In genomic region chr4:51851090-51851936, GRCh38 we compare ENCODE assay signal across 17 cellular contexts. TPM values are rescaled to one million over a fixed set of nuclear protein-coding genes. Genes with fewer than 3 reads are reported as not detected.
DNase-seq lines count a peak whose midpoint lies in the region; ATAC-seq and TF ChIP-seq lines count a peak whose summit lies in the region.
"Had no signal": no experiment of that assay in that cellular context is flagged by ENCODE, and none has a peak within 500 bp of the region (broad histone marks: within the 10 kb centered on the region; RNA-seq: fewer than 3 reads in every experiment).

No MANE protein-coding gene starts in this region.

- TF ChIP-seq POLR2A in gastrocnemius medialis (IDR thresholded peaks at IDR 0.05) = no peak

- TF ChIP-seq CTCF in CD4-positive, alpha-beta T cell (IDR thresholded peaks at IDR 0.05) = no peak
- no peak for TF ChIP-seq CTCF in GM23338 (conservative IDR thresholded peaks at IDR 0.05; ENCODE audit: low read depth in 2 of 2)
- no peak for TF ChIP-seq CTCF in WTC11 (IDR thresholded peaks at IDR 0.05)
- TF ChIP-seq CTCF in gastrocnemius medialis (IDR thresholded peaks at IDR 0.05 in 4 of 5, conservative IDR thresholded peaks at IDR 0.05 in 1 of 5) = no peak

- H3K4me3 ChIP-seq in GM23338 (no peak overlapping the region), gastrocnemius medialis (no peak overlapping the region)
- no peak overlapping the region for H3K4me3 ChIP-seq in naive thymus-derived CD4-positive, alpha-beta T cell (ENCODE audit: low read length)

- H3K36me3 ChIP-seq in GM23338 (ENCODE audit: insufficient read depth) (no peaks in the 10 kb centered on the region), gastrocnemius medialis (no peaks in the 10 kb centered on the region)
- H3K36me3 ChIP-seq in naive thymus-derived CD4-positive, alpha-beta T cell (ENCODE audit: control insufficient read depth in 2 of 3, insufficient read depth in 3 of 3, low read length in 3 of 3) = no peaks in the 10 kb centered on the region

- 0 out of 2 replicates have a peak overlapping the region, but pooled peaks have one; percentile 46 for H3K4me2 ChIP-seq in GM23338

- no peaks in the 10 kb centered on the region for H3K27me3 Mint-ChIP-seq in CD4-positive, alpha-beta T cell
- peaks cover 3% of the 10 kb centered on the region for H3K27me3 Mint-ChIP-seq in GM23338 (ENCODE audit: insufficient read depth, low read depth, poor library complexity)
- no peaks in the 10 kb centered on the region for H3K27me3 Mint-ChIP-seq in WTC11 (ENCODE audit: low read depth)
- H3K27me3 Mint-ChIP-seq in naive thymus-derived CD4-positive, alpha-beta T cell = no peaks in the 10 kb centered on the region
- H3K27me3 Mint-ChIP-seq: activated CD4-positive, alpha-beta T cell treated with anti-CD3 and anti-CD28 coated beads, Interleukin-2, amount 10 ng/mL, durations not matched to agents 7 days and 5 days; B cell had no signal

- H3F3A ChIP-seq in GM23338 (replicated peaks; ENCODE audit: low read depth) = no peaks in the 10 kb centered on the region

- H3K27ac Mint-ChIP-seq in CD4-positive, alpha-beta T cell = peak overlapping the region; percentile 24
- H3K27ac Mint-ChIP-seq in GM23338 = peak overlapping the region; percentile 42
- no peak overlapping the region for H3K27ac Mint-ChIP-seq in WTC11
- peak overlapping the region in 5 of 9 donors; percentile 16 to 80 (median 48) for H3K27ac Mint-ChIP-seq in naive thymus-derived CD4-positive, alpha-beta T cell
- H3K27ac Mint-ChIP-seq: activated CD4-positive, alpha-beta T cell treated with anti-CD3 and anti-CD28 coated beads, Interleukin-2, amount 10 ng/mL, durations not matched to agents 7 days and 5 days; B cell had no signal

- H3K9me2 ChIP-seq in GM23338 (ENCODE audit: insufficient read depth) = no peaks in the 10 kb centered on the region

- peaks cover 5% of the 10 kb centered on the region for H3K36me3 Mint-ChIP-seq in CD4-positive, alpha-beta T cell (ENCODE audit: low read depth)
- H3K36me3 Mint-ChIP-seq in GM23338 (ENCODE audit: low read depth) = no peaks in the 10 kb centered on the region; the same call in 2 of the 3 replicates
- no peaks in the 10 kb centered on the region for H3K36me3 Mint-ChIP-seq in WTC11
- peaks cover 0 to 14% (median 0%) of the 10 kb centered on the region in 5 donors for H3K36me3 Mint-ChIP-seq in naive thymus-derived CD4-positive, alpha-beta T cell

- no peaks in the 10 kb centered on the region for H3K27me3 ChIP-seq in CD4-positive, alpha-beta T cell (ENCODE audit: control insufficient read depth, insufficient read depth, low read length)
- H3K27me3 ChIP-seq in GM23338 (ENCODE audit: insufficient read depth) (no peaks in the 10 kb centered on the region), gastrocnemius medialis (no peaks in the 10 kb centered on the region)
- no peaks in the 10 kb centered on the region for H3K27me3 ChIP-seq in naive thymus-derived CD4-positive, alpha-beta T cell (ENCODE audit: control insufficient read depth in 2 of 2, insufficient read depth in 2 of 2, low read length in 2 of 2)

- peaks cover 21% of the 10 kb centered on the region for H4K20me1 ChIP-seq in GM23338 (replicated peaks; ENCODE audit: insufficient read depth)

- POLR2A ChIA-PET in CD4-positive, alpha-beta T cell (lab: Charles Lee) = interaction anchor here (1.0 to 1.3 kb wide), 3 partner anchors 9 to 861 kb away, joined by 3 to 5 read pairs (median 4); partner anchors contain the start of gene DCUN1D4
- POLR2A ChIA-PET in WTC11 (lab: Charles Lee) = interaction anchor here (0.9 kb wide), 1 partner anchor 9 kb away, joined by 4 read pairs; the partner anchor contains the start of gene DCUN1D4
- POLR2A ChIA-PET in naive thymus-derived CD4-positive, alpha-beta T cell (lab: Charles Lee) = interaction anchor here (1.4 kb wide), 1 partner anchor 9 kb away, joined by 4 read pairs; the partner anchor contains the start of gene DCUN1D4

- in situ Hi-C loops in gastrocnemius medialis (cut with MboI; ENCODE audit: low sequenced_read_pairs in 4 of 4) = no loop called here

- H3K4me1 Mint-ChIP-seq in CD4-positive, alpha-beta T cell (ENCODE audit: low read depth) = peaks cover 74% of the 10 kb centered on the region
- H3K4me1 Mint-ChIP-seq in GM23338 (peaks cover 87% of the 10 kb centered on the region), WTC11 (peaks cover 76% of the 10 kb centered on the region)
- peaks cover 28 to 92% (median 62%) of the 10 kb centered on the region in 7 donors for H3K4me1 Mint-ChIP-seq in naive thymus-derived CD4-positive, alpha-beta T cell

- no peaks in the 10 kb centered on the region for H3K9me3 ChIP-seq in CD4-positive, alpha-beta T cell (ENCODE audit: control insufficient read depth, low read length)
- no peaks in the 10 kb centered on the region for H3K9me3 ChIP-seq in naive thymus-derived CD4-positive, alpha-beta T cell (ENCODE audit: control insufficient read depth in 2 of 3, low read length in 3 of 3)
- H3K9me3 ChIP-seq in gastrocnemius medialis = no peaks in the 10 kb centered on the region

- CTCF ChIA-PET in CD4-positive, alpha-beta T cell (lab: Charles Lee) = no interaction called here
- CTCF ChIA-PET in WTC11 (lab: Charles Lee) = interaction anchor here (1.6 kb wide), 1 partner anchor 44 kb away, joined by 3 read pairs; no protein-coding TSS in a partner anchor
- CTCF ChIA-PET in naive thymus-derived CD4-positive, alpha-beta T cell (lab: Charles Lee) = no interaction called here

- H3K4me3 Mint-ChIP-seq in CD4-positive, alpha-beta T cell = no peak overlapping the region
- no peak overlapping the region for H3K4me3 Mint-ChIP-seq in GM23338
- H3K4me3 Mint-ChIP-seq in WTC11 = no peak overlapping the region
- H3K4me3 Mint-ChIP-seq in naive thymus-derived CD4-positive, alpha-beta T cell = peak overlapping the region in 1 of 10 donors; percentile 0
- H3K4me3 Mint-ChIP-seq: activated CD4-positive, alpha-beta T cell treated with anti-CD3 and anti-CD28 coated beads, Interleukin-2, amount 10 ng/mL, durations not matched to agents 7 days and 5 days; activated T-cell treated with anti-CD3 and anti-CD28 coated beads, Interleukin-2, amount 50 U/mL, for 4 hours; B cell had no signal

- H3K9me3 Mint-ChIP-seq in CD4-positive, alpha-beta T cell = no peaks in the 10 kb centered on the region
- H3K9me3 Mint-ChIP-seq in GM23338 (no peaks in the 10 kb centered on the region), WTC11 (no peaks in the 10 kb centered on the region)
- no peaks in the 10 kb centered on the region for H3K9me3 Mint-ChIP-seq in naive thymus-derived CD4-positive, alpha-beta T cell
- H3K9me3 Mint-ChIP-seq: activated T-cell treated with anti-CD3 and anti-CD28 coated beads, Interleukin-2, amount 50 U/mL, for 4 hours had no signal

- intact Hi-C loops in CD4-positive, alpha-beta T cell (cut with DNase I, micrococcal nuclease) = no loop called here
- intact Hi-C loops in naive thymus-derived CD4-positive, alpha-beta T cell (cut with micrococcal nuclease) = no loop called here
- intact Hi-C loops in gastrocnemius medialis (cut with DNase I; ENCODE audit: low total_unique reads) = no loop called here

- ATAC-seq in CD4-positive, alpha-beta T cell (ENCODE audit: poor library complexity) = peak; percentile 43
- peak; percentile 18; the same call in 2 of the 3 replicates for ATAC-seq in GM23338
- ATAC-seq in WTC11 = peak; percentile 21; the same call in 1 of the 2 replicates
- no peak for ATAC-seq in naive thymus-derived CD4-positive, alpha-beta T cell
- no peak for ATAC-seq in GM21576 (IDR thresholded peaks at IDR 0.05; ENCODE audit: unreplicated experiment)
- ATAC-seq in gastrocnemius medialis = no peak
- ATAC-seq: esophagus mucosa had no signal

- H2AFZ ChIP-seq in GM23338 = no peak overlapping the region

- no peak for DNase-seq in CD4-positive, alpha-beta T cell
- no peak for DNase-seq in GM23338 (ENCODE audit: low spot score)
- no peak for DNase-seq in WTC11 (ENCODE audit: low spot score)
- no peak for DNase-seq in naive thymus-derived CD4-positive, alpha-beta T cell
- DNase-seq in hepatic stellate cell (ENCODE audit: low spot score) = no peak
- DNase-seq in NCI-H1694 (lab: John Stamatoyannopoulos, UW) = no peak
- DNase-seq in gastrocnemius medialis = no peak
- DNase-seq: activated CD4-positive, alpha-beta T cell treated with anti-CD3 and anti-CD28 coated beads, Interleukin-2, amount 10 ng/mL, durations not matched to agents 7 days and 5 days; activated T-cell treated with anti-CD3 and anti-CD28 coated beads, Interleukin-2, amount 50 U/mL, for 4 hours; amygdala; kidney glomerular epithelial cell; NCI-H187 treated with DMSO at 0.1 percent for 48 hours; NCI-H510A; T-helper 1 cell had no signal

- peaks cover 100% of the 10 kb centered on the region for H3K79me2 ChIP-seq in GM23338 (replicated peaks; ENCODE audit: insufficient read depth)

- peaks cover 69% of the 10 kb centered on the region for H3K4me1 ChIP-seq in GM23338 (ENCODE audit: insufficient read depth)
- H3K4me1 ChIP-seq in naive thymus-derived CD4-positive, alpha-beta T cell (ENCODE audit: control insufficient read depth in 2 of 2, insufficient read depth in 2 of 2, low read length in 2 of 2) = no peaks in the 10 kb centered on the region
- H3K4me1 ChIP-seq in gastrocnemius medialis = peaks cover 61 to 67% of the 10 kb centered on the region in 2 donors

- H3K27ac ChIP-seq in CD4-positive, alpha-beta T cell (ENCODE audit: low read depth, low read length) = no peak overlapping the region
- H3K27ac ChIP-seq in GM23338 (ENCODE audit: low read depth) = no peak overlapping the region
- H3K27ac ChIP-seq in naive thymus-derived CD4-positive, alpha-beta T cell (ENCODE audit: low read depth, low read length) = no peak overlapping the region
- peak overlapping the region in 2 of 4 donors; percentile 6 to 68 for H3K27ac ChIP-seq in gastrocnemius medialis

TF ChIP-seq in GM23338, 12 proteins besides CTCF, POLR2A, EP300 and RAD21 (continues in another document):
- TF ChIP-seq ZNF114 (CRISPR knock-in tag; IDR thresholded peaks at IDR 0.05) = no peak
- TF ChIP-seq JUNB (IDR thresholded peaks at IDR 0.05; ENCODE audit: unreplicated experiment) = no peak
- TF ChIP-seq ZNF331 (CRISPR knock-in tag; IDR thresholded peaks at IDR 0.05; ENCODE audit: low read depth) = no peak
- TF ChIP-seq STAT1 (IDR thresholded peaks at IDR 0.05; ENCODE audit: unreplicated experiment) = no peak

TF ChIP-seq in WTC11, 78 proteins besides CTCF, POLR2A, EP300 and RAD21 (continues in another document):
- no peak for TF ChIP-seq ZNF263 (CRISPR knock-in tag; IDR thresholded peaks at IDR 0.05; ENCODE audit: low read depth)
- TF ChIP-seq ATF3 (CRISPR knock-in tag; conservative IDR thresholded peaks at IDR 0.05) = no peak

RNA-seq across cellular contexts. Expression of gene DCUN1D4, which starts 8.4 kb away (rescaled TPM):
- 10 to 100 TPM; 36.2 to 39.9 TPM for total RNA-seq in CD4-positive, alpha-beta T cell
- 37.9 and 54.8 TPM in 2 replicates for total RNA-seq in GM23338 (2014; rRNA removed; shearing (Covaris generic))
- polyA plus RNA-seq in GM23338 (2016; fragmentation: Nextera tagmentation; extraction: Ambion mirVana) = 23.1 and 26.1 TPM in 2 replicates
- 33.3 to 36.2 TPM (median 34.3 TPM) in 3 replicates for total RNA-seq in WTC11 (2021)
- 10 to 100 TPM; 31.3 to 60.7 (median 35.3) TPM for total RNA-seq in naive thymus-derived CD4-positive, alpha-beta T cell
- polyA plus RNA-seq in naive thymus-derived CD4-positive, alpha-beta T cell = 10 to 100 TPM; 15.4 to 15.5 TPM
- total RNA-seq in gastrocnemius medialis = 10 to 100 TPM; 13.6 to 23.7 (median 18.4) TPM

Comparison
In these comparisons a context has a peak if more than half of its experiments do, and no peak if none do; other contexts are left out.
1. ATAC-seq: peak in CD4-positive, alpha-beta T cell (single experiment), GM23338 (single experiment) and WTC11 (single experiment); none in naive thymus-derived CD4-positive, alpha-beta T cell (single experiment), GM21576 (single experiment) and gastrocnemius medialis (0 of 2).